Comparison of ENCODE assay signal across 22 cellular contexts in genomic region chr7:18975689-18976280, GRCh38.
DNase-seq lines count a peak whose midpoint lies in the region; ATAC-seq, FAIRE-seq and TF ChIP-seq lines count a peak whose summit lies in the region.
"Had no signal": no experiment of that assay in that cellular context is flagged by ENCODE, and none has a peak within 500 bp of the region (broad histone marks: within the 10 kb centered on the region; RNA-seq: fewer than 3 reads in every experiment).

No MANE protein-coding gene starts in this region.

- H3K4me3 ChIP-seq in PC-3 (ENCODE audit: low read length), result no peak overlapping the region
- H3K4me3 ChIP-seq in keratinocyte (ENCODE audit: control insufficient read depth in 2 of 3, extremely low read depth in 1 of 3, insufficient read depth in 2 of 3, low read depth in 1 of 3, low read length in 3 of 3), result no peak overlapping the region
- no peak overlapping the region for H3K4me3 ChIP-seq in thoracic aorta
- H3K4me3 ChIP-seq in brain microvascular endothelial cell (ENCODE audit: low read depth, low read length), result no peak overlapping the region
- H3K4me3 ChIP-seq: BLaER1 treated with 17β-estradiol and CSF1 and Interleukin-3, amounts not matched to agents 10 nM and 100 nM; SJCRH30 had no signal

- H2AFZ ChIP-seq in PC-3 (ENCODE audit: low read length), result no peak overlapping the region
- no peak overlapping the region for H2AFZ ChIP-seq in keratinocyte (ENCODE audit: control insufficient read depth, low read length)

- H3K4me2 ChIP-seq in PC-3 (ENCODE audit: low read length) (peak overlapping the region; percentile 33), keratinocyte (ENCODE audit: control insufficient read depth, extremely low read depth, insufficient read depth, low read depth, low read length) (no peak overlapping the region)
- H3K4me2 ChIP-seq: BLaER1 treated with 17β-estradiol and CSF1 and Interleukin-3, amounts not matched to agents 10 nM and 100 nM had no signal

- intact Hi-C loops in PC-3 (cut with micrococcal nuclease), result loop anchor here (2.0 to 10.0 kb wide), 5 partner anchors 87 to 623 kb away; partner anchors contain the start of gene TWIST1

- no peaks in the 10 kb centered on the region for H4K20me1 ChIP-seq in PC-3 (ENCODE audit: low read length)
- H4K20me1 ChIP-seq in keratinocyte (ENCODE audit: control insufficient read depth, extremely low read depth, insufficient read depth, low read length), result no peaks in the 10 kb centered on the region
- H4K20me1 ChIP-seq: BLaER1 treated with 17β-estradiol and CSF1 and Interleukin-3, amounts not matched to agents 10 nM and 100 nM had no signal

- no peaks in the 10 kb centered on the region for H3K9me2 ChIP-seq in PC-3 (replicated peaks; ENCODE audit: low read length)

- H3F3A ChIP-seq in PC-3 (ENCODE audit: low read length, unreplicated experiment), result peaks cover 6% of the 10 kb centered on the region

- H3K79me2 ChIP-seq in PC-3 (ENCODE audit: low read length), result no peaks in the 10 kb centered on the region
- no peaks in the 10 kb centered on the region for H3K79me2 ChIP-seq in keratinocyte (ENCODE audit: control insufficient read depth, insufficient read depth, low read length)

- no peaks in the 10 kb centered on the region for H3K9me1 ChIP-seq in keratinocyte (ENCODE audit: control insufficient read depth, extremely low read depth, insufficient read depth, low read length)

- CTCF ChIA-PET in PC-3 (lab: Charles Lee), result interaction anchor here (0.7 kb wide), 1 partner anchor 98 kb away, joined by 3 read pairs; no protein-coding TSS in a partner anchor

- H3K36me3 ChIP-seq in PC-3 (ENCODE audit: low read depth, low read length), result no peaks in the 10 kb centered on the region
- no peaks in the 10 kb centered on the region for H3K36me3 ChIP-seq in keratinocyte (ENCODE audit: control insufficient read depth in 2 of 2, extremely low read depth in 1 of 2, insufficient read depth in 2 of 2, low read length in 2 of 2)
- no peaks in the 10 kb centered on the region for H3K36me3 ChIP-seq in thoracic aorta
- H3K36me3 ChIP-seq in brain microvascular endothelial cell (replicated peaks), result no peaks in the 10 kb centered on the region
- H3K36me3 ChIP-seq: BLaER1 treated with 17β-estradiol and CSF1 and Interleukin-3, amounts not matched to agents 10 nM and 100 nM; SJCRH30 had no signal

- TF ChIP-seq CTCF in PC-3 (conservative IDR thresholded peaks at IDR 0.05; ENCODE audit: low read depth, low read length) (no peak), keratinocyte (optimal IDR thresholded peaks at IDR 0.05 in 1 of 3, IDR thresholded peaks at IDR 0.05 in 1 of 3, conservative IDR thresholded peaks at IDR 0.05 in 1 of 3; ENCODE audit: extremely low read depth in 1 of 3, insufficient read depth in 2 of 3, low read length in 3 of 3) (no peak), thoracic aorta (IDR thresholded peaks at IDR 0.05) (no peak), brain microvascular endothelial cell (IDR thresholded peaks at IDR 0.05; ENCODE audit: low read depth, low read length, missing control alignments) (no peak)

- no TSS peak for BruUV-seq in PC-3 (replicated peaks; lab: Mats Ljungman, UMichigan)

- no peak overlapping the region; the same call in 1 of the 2 replicates for H3K9ac ChIP-seq in PC-3 (ENCODE audit: low read length)
- no peak overlapping the region for H3K9ac ChIP-seq in keratinocyte (ENCODE audit: control insufficient read depth, extremely low read depth, insufficient read depth, low read length)
- H3K9ac ChIP-seq: BLaER1 treated with 17β-estradiol and CSF1 and Interleukin-3, amounts not matched to agents 10 nM and 100 nM had no signal

- ATAC-seq in PC-3 (no peak), thoracic aorta (ENCODE audit: insufficient number of reproducible peaks, low FRiP score, low read depth) (no peak)
- ATAC-seq: CD8-positive, alpha-beta T cell; HCT116 had no signal

- H3K27ac ChIP-seq in PC-3 (ENCODE audit: low read length), result peak overlapping the region; percentile 71
- no peak overlapping the region for H3K27ac ChIP-seq in keratinocyte (ENCODE audit: control insufficient read depth, insufficient read depth, low read length)
- H3K27ac ChIP-seq in thoracic aorta, result peak overlapping the region; percentile 52 to 78
- H3K27ac ChIP-seq in brain microvascular endothelial cell, result no peak overlapping the region
- H3K27ac ChIP-seq: BLaER1 treated with 17β-estradiol and CSF1 and Interleukin-3, amounts not matched to agents 10 nM and 100 nM; SJCRH30 had no signal

- H3K27me3 ChIP-seq in PC-3 (ENCODE audit: low read length) (no peaks in the 10 kb centered on the region), keratinocyte (ENCODE audit: control insufficient read depth, extremely low read depth, insufficient read depth, low read length) (no peaks in the 10 kb centered on the region), thoracic aorta (replicated peaks; ENCODE audit: insufficient read depth) (no peaks in the 10 kb centered on the region), brain microvascular endothelial cell (replicated peaks) (no peaks in the 10 kb centered on the region)
- H3K27me3 ChIP-seq: BLaER1 treated with 17β-estradiol and CSF1 and Interleukin-3, amounts not matched to agents 10 nM and 100 nM; SJCRH30 had no signal

- POLR2A ChIA-PET in PC-3 (lab: Charles Lee; ENCODE audit: unreplicated experiment), result interaction anchor here (0.6 kb wide), 1 partner anchor 14 kb away, joined by 3 read pairs; no protein-coding TSS in a partner anchor

- in situ Hi-C loops in brain microvascular endothelial cell (cut with HindIII; ENCODE audit: low pct_ligation_motif_present, low sequenced_read_pairs), result no loop called here

- FAIRE-seq in keratinocyte (lab: Jason Lieb, UNC), result peak; percentile 44
- FAIRE-seq: GM12892, GM18507 had no signal

- H3K9me3 ChIP-seq in PC-3 (ENCODE audit: low read length) (no peaks in the 10 kb centered on the region), keratinocyte (ENCODE audit: control insufficient read depth, low read depth, low read length) (no peaks in the 10 kb centered on the region), thoracic aorta (no peaks in the 10 kb centered on the region)
- H3K9me3 ChIP-seq: BLaER1 treated with 17β-estradiol and CSF1 and Interleukin-3, amounts not matched to agents 10 nM and 100 nM; SJCRH30 had no signal

- dilution Hi-C loops in keratinocyte (cut with MboI; ENCODE audit: extremely low pct_ligation_motif_present, low sequenced_read_pairs), result no loop called here

- H3K4me1 ChIP-seq in PC-3 (ENCODE audit: insufficient read depth, low read length), result peaks cover 63% of the 10 kb centered on the region
- H3K4me1 ChIP-seq in keratinocyte (ENCODE audit: control insufficient read depth, extremely low read depth, insufficient read depth, low read length), result peaks cover 57% of the 10 kb centered on the region
- peaks cover 29 to 47% of the 10 kb centered on the region in 2 donors for H3K4me1 ChIP-seq in thoracic aorta (ENCODE audit: control insufficient read depth in 1 of 2, low read depth in 2 of 2)

- DNase-seq in LHCN-M2 (ENCODE audit: low read depth), result peak; percentile 60
- DNase-seq in PC-3, result no peak
- no peak for DNase-seq in keratinocyte (ENCODE audit: low read depth, low spot score)
- DNase-seq in thoracic aorta (ENCODE audit: low spot score), result no peak
- DNase-seq in effector CD4-positive, alpha-beta T cell, result no peak
- DNase-seq in brain microvascular endothelial cell, result no peak
- DNase-seq in NCI-H2227 treated with DMSO at 0.1 percent for 48 hours (lab: John Stamatoyannopoulos, UW), result no peak
- DNase-seq: Calu3; CD8-positive, alpha-beta T cell; GOT3; KBM-7; MV-4-11; NCI-H1694 treated with DMSO at 0.1 percent for 48 hours; NCI-H2107; NCI-H345; NCI-H748 treated with DMSO at 0.1 percent for 48 hours; NK-92 treated with Interleukin-12 subunit alpha and Interleukin-12 subunit beta, amount 100 ng/mL, for 24 hours had no signal

Comparison
In these comparisons a context has a peak if more than half of its experiments do, and no peak if none do; other contexts are left out.
1. H3K27ac ChIP-seq: peak in PC-3 (single experiment) and thoracic aorta (2 of 2); none in keratinocyte (single experiment) and brain microvascular endothelial cell (single experiment).